8 cellular contexts compared by ENCODE assay signal in genomic region chr18:26091047-26091630, GRCh38. TPM values are rescaled to one million over a fixed set of nuclear protein-coding genes. Genes with fewer than 3 reads are reported as not detected.
DNase-seq lines count a peak whose midpoint lies in the region; ATAC-seq, FAIRE-seq and TF ChIP-seq lines count a peak whose summit lies in the region.

No MANE protein-coding gene starts in this region.

- H3K4me1 ChIP-seq in keratinocyte (ENCODE audit: control insufficient read depth, extremely low read depth, insufficient read depth, low read length), result peaks cover 8% of the 10 kb centered on the region
- H3K4me1 ChIP-seq in stomach, result peaks cover 7 to 36% (median 24%) of the 10 kb centered on the region in 4 donors

- H3K9me1 ChIP-seq in keratinocyte (ENCODE audit: control insufficient read depth, extremely low read depth, insufficient read depth, low read length), result no peaks in the 10 kb centered on the region

- dilution Hi-C loops in keratinocyte (cut with MboI; ENCODE audit: extremely low pct_ligation_motif_present, low sequenced_read_pairs), result no loop called here

- FAIRE-seq in keratinocyte (lab: Jason Lieb, UNC), result peak; percentile 55

- TF ChIP-seq CTCF in AG04449 (IDR thresholded peaks at IDR 0.05; ENCODE audit: insufficient read depth, low read length, missing control alignments) (no peak), astrocyte of the cerebellum (IDR thresholded peaks at IDR 0.05; ENCODE audit: low read depth, low read length, missing control alignments) (no peak), keratinocyte (optimal IDR thresholded peaks at IDR 0.05 in 1 of 3, IDR thresholded peaks at IDR 0.05 in 1 of 3, conservative IDR thresholded peaks at IDR 0.05 in 1 of 3; ENCODE audit: extremely low read depth in 1 of 3, insufficient read depth in 2 of 3, low read length in 3 of 3) (no peak), stomach (IDR thresholded peaks at IDR 0.05) (no peak)

- DNase-seq in AG04449 (ENCODE audit: low read depth, low spot score) (no peak), NCI-H748 (lab: John Stamatoyannopoulos, UW; ENCODE audit: unreplicated experiment) (peak; percentile 87), astrocyte of the cerebellum (ENCODE audit: low read depth) (no peak), keratinocyte (ENCODE audit: low read depth, low spot score) (no peak), stomach (peak; percentile 58)
- no peak for DNase-seq in stimulated activated CD4-positive, alpha-beta T cell treated with anti-CD3 and anti-CD28 coated beads, Interleukin-2, amount 100 ng/mL, for 48 hours

- H3K27ac ChIP-seq in keratinocyte (ENCODE audit: control insufficient read depth, insufficient read depth, low read length) (peak overlapping the region; percentile 81), stomach (peak overlapping the region; percentile 97 to 99 (median 98))

- in situ Hi-C loops in astrocyte of the cerebellum (cut with HindIII; ENCODE audit: low sequenced_read_pairs), result no loop called here

- peak overlapping the region; percentile 89 for H3K9ac ChIP-seq in keratinocyte (ENCODE audit: control insufficient read depth, extremely low read depth, insufficient read depth, low read length)

- H2AFZ ChIP-seq in keratinocyte (ENCODE audit: control insufficient read depth, low read length), result peak overlapping the region; percentile 97

- POLR2A ChIA-PET in AG04449 (lab: Yijun Ruan, JAX), result interaction anchor here (0.5 to 1.5 kb wide), 2 partner anchors 36 to 193 kb away, joined by 4 read pairs; no protein-coding TSS in a partner anchor

- H3K79me2 ChIP-seq in keratinocyte (ENCODE audit: control insufficient read depth, insufficient read depth, low read length), result peaks cover 40% of the 10 kb centered on the region

- CTCF ChIA-PET in AG04449 (lab: Yijun Ruan, JAX), result no interaction called here

- H3K36me3 ChIP-seq in keratinocyte (ENCODE audit: control insufficient read depth in 2 of 2, extremely low read depth in 1 of 2, insufficient read depth in 2 of 2, low read length in 2 of 2) (peaks cover 3 to 9% of the 10 kb centered on the region in 2 experiments), stomach (peaks cover 0 to 12% (median 11%) of the 10 kb centered on the region in 4 donors)

- H3K4me2 ChIP-seq in keratinocyte (ENCODE audit: control insufficient read depth, extremely low read depth, insufficient read depth, low read depth, low read length), result peak overlapping the region; percentile 95

- H3K9me3 ChIP-seq in keratinocyte (ENCODE audit: control insufficient read depth, low read depth, low read length) (no peaks in the 10 kb centered on the region), stomach (no peaks in the 10 kb centered on the region)

- TF ChIP-seq EP300 in stomach (IDR thresholded peaks at IDR 0.05), result no peak

- ATAC-seq in GM18520 (IDR thresholded peaks at IDR 0.05; ENCODE audit: unreplicated experiment) (peak; percentile 25), HG02938 (IDR thresholded peaks at IDR 0.05; ENCODE audit: unreplicated experiment) (peak; percentile 52)

- WGBS in stomach, 5 donors, result 2 to 7% (median 4%) methylated on average over 11 to 29 of the region's 29 CpGs

- intact Hi-C loops in stomach (cut with DNase I; ENCODE audit: low total_unique reads), result no loop called here

- H3K4me3 ChIP-seq in AG04449 (ENCODE audit: low read depth, low read length) (peak overlapping the region; percentile 92), astrocyte of the cerebellum (ENCODE audit: low read depth, low read length) (peak overlapping the region; percentile 87), keratinocyte (ENCODE audit: control insufficient read depth in 2 of 3, extremely low read depth in 1 of 3, insufficient read depth in 2 of 3, low read depth in 1 of 3, low read length in 3 of 3) (peak overlapping the region; percentile 71 to 88 (median 84)), stomach (peak overlapping the region; percentile 77 to 89 (median 85))

- H4K20me1 ChIP-seq in keratinocyte (ENCODE audit: control insufficient read depth, extremely low read depth, insufficient read depth, low read length), result no peaks in the 10 kb centered on the region

- H3K27me3 ChIP-seq in keratinocyte (ENCODE audit: control insufficient read depth, extremely low read depth, insufficient read depth, low read length) (no peaks in the 10 kb centered on the region), stomach (no peaks in the 10 kb centered on the region)

- TF ChIP-seq POLR2A in stomach (IDR thresholded peaks at IDR 0.05), result no peak

RNA-seq across cellular contexts. Expression of gene SS18, which starts 0.7 kb away (rescaled TPM):
- 134 to 169 TPM (median 140 TPM) in 3 replicates for polyA plus RNA-seq in keratinocyte
- polyA plus RNA-seq in keratinocyte (2011; ENCODE audit: low read depth), result 30.0 TPM
- polyA plus RNA-seq in keratinocyte (2011; cell fraction: cytosol; rRNA removed), result 69.0 and 95.4 TPM in 2 replicates
- 207 and 263 TPM in 2 replicates for polyA plus RNA-seq in keratinocyte (2011; cell fraction: nucleus; rRNA removed)
- polyA plus RNA-seq in keratinocyte (2012; ENCODE audit: low replicate concordance), result 42.5 and 63.4 TPM in 2 replicates
- polyA minus RNA-seq in keratinocyte, result 121 to 227 TPM (median 210 TPM) in 3 replicates
- 130 TPM for polyA minus RNA-seq in keratinocyte (2011; cell fraction: cytosol; rRNA and poly(A)+ RNA removed)
- 128 and 202 TPM in 2 replicates for polyA minus RNA-seq in keratinocyte (2011; cell fraction: nucleus; rRNA and poly(A)+ RNA removed)
- total RNA-seq in stomach, result 100 to 1,000 TPM in 2 of 5 donors, 10 to 100 TPM in 3; 24.6 to 138 (median 72.2) TPM
- 10 to 100 TPM; 27.3 to 36.5 (median 29.0) TPM for polyA plus RNA-seq in stomach

RNA-seq across cellular contexts. Expression of gene PSMA8, which starts 42.5 kb away (rescaled TPM):
- polyA plus RNA-seq in keratinocyte, result not detected in 3 replicates
- polyA plus RNA-seq in keratinocyte (2011; ENCODE audit: low read depth), result not detected
- polyA plus RNA-seq in keratinocyte (2011; cell fraction: cytosol; rRNA removed), result not detected in 2 replicates
- not detected in 2 replicates for polyA plus RNA-seq in keratinocyte (2011; cell fraction: nucleus; rRNA removed)
- not detected in 2 replicates for polyA plus RNA-seq in keratinocyte (2012; ENCODE audit: low replicate concordance)
- polyA minus RNA-seq in keratinocyte, result not detected in 3 replicates
- polyA minus RNA-seq in keratinocyte (2011; cell fraction: cytosol; rRNA and poly(A)+ RNA removed), result not detected
- polyA minus RNA-seq in keratinocyte (2011; cell fraction: nucleus; rRNA and poly(A)+ RNA removed), result not detected in 2 replicates
- total RNA-seq in stomach, result not detected
- under 1 TPM in 2 of 3 donors, not detected in 1; 0.10 to 0.31 TPM for polyA plus RNA-seq in stomach

Comparison
In these comparisons a context has a peak if more than half of its experiments do, and no peak if none do; other contexts are left out.
1. DNase-seq: peak in NCI-H748 (single experiment) and stomach (single experiment); none in AG04449 (single experiment), astrocyte of the cerebellum (single experiment), keratinocyte (single experiment) and stimulated activated CD4-positive, alpha-beta T cell treated with anti-CD3 and anti-CD28 coated beads, Interleukin-2, amount 100 ng/mL, for 48 hours (0 of 2).
2. Peak in every context shown above with its lines, with median percentiles within 50 percentile points of each other: H3K4me3 ChIP-seq.